In genomic region chr2:132667716-132668115, GRCh38 we compare ENCODE assay signal across 1 cellular context.
TF ChIP-seq lines count a peak whose summit lies in the region.

No MANE protein-coding gene starts in this region.

TF ChIP-seq in GM23338, 12 proteins besides CTCF, POLR2A, EP300 and RAD21 (continued from another document):
- TF ChIP-seq ETS1 (IDR thresholded peaks at IDR 0.05) (no peak), POLR2AphosphoS5 (IDR thresholded peaks at IDR 0.05; ENCODE audit: low read depth) (no peak), ZNF331 (CRISPR knock-in tag; IDR thresholded peaks at IDR 0.05; ENCODE audit: low read depth) (no peak), CREB1 (CRISPR knock-in tag; IDR thresholded peaks at IDR 0.05; ENCODE audit: low read depth) (no peak), EZH2 (IDR thresholded peaks at IDR 0.05; ENCODE audit: low read depth, unreplicated experiment) (no peak), STAT1 (IDR thresholded peaks at IDR 0.05; ENCODE audit: unreplicated experiment) (no peak), ZNF114 (CRISPR knock-in tag; IDR thresholded peaks at IDR 0.05) (no peak), NANOG (IDR thresholded peaks at IDR 0.05; ENCODE audit: borderline replicate concordance) (no peak), EZH2phosphoT487 (IDR thresholded peaks at IDR 0.05; ENCODE audit: unreplicated experiment) (no peak), JUNB (IDR thresholded peaks at IDR 0.05; ENCODE audit: unreplicated experiment) (no peak), ZNF462 (CRISPR knock-in tag; IDR thresholded peaks at IDR 0.05) (no peak)
